In genomic region chr11:64084962-64085710, GRCh38 we compare ENCODE assay signal across 26 cellular contexts. TPM values are rescaled to one million over a fixed set of nuclear protein-coding genes. Genes with fewer than 3 reads are reported as not detected.
A peak's percentile ranks its signal among the peaks of the same experiment; 100 is the strongest.
DNase-seq lines count a peak whose midpoint lies in the region; ATAC-seq and TF ChIP-seq lines count a peak whose summit lies in the region.
"Had no signal": no experiment of that assay in that cellular context is flagged by ENCODE, and none has a peak within 500 bp of the region (broad histone marks: within the 10 kb centered on the region; RNA-seq: fewer than 3 reads in every experiment).

No MANE protein-coding gene starts in this region.

- H3K4me3 ChIP-seq in WERI-Rb-1 (ENCODE audit: low read depth, low read length): no peak overlapping the region
- H3K4me3 ChIP-seq in liver (ENCODE audit: low read depth in 1 of 3, low read length in 3 of 3): no peak overlapping the region
- no peak overlapping the region for H3K4me3 ChIP-seq in transverse colon
- H3K4me3 ChIP-seq in heart right ventricle: no peak overlapping the region
- H3K4me3 ChIP-seq: Peyer's patch, SJSA1, suprapubic skin, uterus had no signal

- no peaks in the 10 kb centered on the region for H3K36me3 ChIP-seq in WERI-Rb-1
- H3K36me3 ChIP-seq in liver (ENCODE audit: control insufficient read depth in 4 of 4, insufficient read depth in 3 of 4, low read depth in 1 of 4, low read length in 3 of 4): no peaks in the 10 kb centered on the region
- H3K36me3 ChIP-seq in transverse colon: no peaks in the 10 kb centered on the region
- no peaks in the 10 kb centered on the region for H3K36me3 ChIP-seq in heart right ventricle
- H3K36me3 ChIP-seq: Peyer's patch, SJSA1, suprapubic skin, uterus had no signal

- no peak for TF ChIP-seq EP300 in transverse colon (IDR thresholded peaks at IDR 0.05; ENCODE audit: low read depth)

- DNase-seq in HEK293T (ENCODE audit: extremely low spot score) (no peak), WERI-Rb-1 (peak; percentile 54), transverse colon (peak; percentile 39), heart right ventricle (no peak)
- no peak for DNase-seq in activated CD4-positive, alpha-beta T cell treated with anti-CD3 and anti-CD28 coated beads for 4 hours
- DNase-seq: activated CD4-positive, alpha-beta memory T cell treated with anti-CD3 and anti-CD28 coated beads, Interleukin-2, amount 10 ng/mL, durations not matched to agents 7 days and 5 days; activated CD4-positive, CD25-positive, alpha-beta regulatory T cell; activated naive CD4-positive, alpha-beta T cell; activated T-cell treated with anti-CD3 and anti-CD28 coated beads for 4 hours; CD4-positive, alpha-beta memory T cell; cortex of kidney; left cardiac atrium; midbrain; NCI-H1417 treated with DMSO at 0.1 percent for 48 hours; NCI-H510A treated with DMSO at 0.1 percent for 48 hours; NK-92 treated with Interleukin-12 subunit alpha and Interleukin-12 subunit beta, amount 100 ng/mL, for 24 hours; Peyer's patch; posterior cingulate gyrus; stimulated activated CD4-positive, alpha-beta T cell treated with anti-CD3 and anti-CD28 coated beads, Interleukin-1b, Interleukin-23, amount 100 ng/mL, for 48 hours; uterus had no signal

- peak overlapping the region in 1 of 2 donors; percentile 27 for H3K9ac ChIP-seq in liver (ENCODE audit: low read depth in 1 of 2, low read length in 2 of 2)

- H3K4me1 ChIP-seq in liver (ENCODE audit: control insufficient read depth in 4 of 4, insufficient read depth in 4 of 4, low read length in 3 of 4) (peaks cover 11 to 23% (median 17%) of the 10 kb centered on the region in 4 donors), transverse colon (peaks cover 6 to 38% (median 18%) of the 10 kb centered on the region in 4 donors), heart right ventricle (peaks cover 0 to 26% (median 9%) of the 10 kb centered on the region in 9 donors)
- H3K4me1 ChIP-seq: Peyer's patch had no signal

- ATAC-seq in GM21423 (IDR thresholded peaks at IDR 0.05; ENCODE audit: unreplicated experiment): no peak
- no peak for ATAC-seq in heart right ventricle
- ATAC-seq: left cardiac atrium; stimulated activated effector memory CD8-positive, alpha-beta T cell treated with anti-CD3 and anti-CD28 coated beads, Interleukin-12 subunit alpha, Interleukin-12 subunit beta, amount 100 ng/mL, for 72 hours had no signal

- TF ChIP-seq POLR2A in transverse colon (IDR thresholded peaks at IDR 0.05): no peak

- H3K27ac ChIP-seq in WERI-Rb-1 (no peak overlapping the region), liver (ENCODE audit: low read depth in 1 of 2, low read length in 2 of 2) (peak overlapping the region; percentile 40 to 73), transverse colon (no peak overlapping the region), heart right ventricle (no peak overlapping the region)
- H3K27ac ChIP-seq: Peyer's patch, SJSA1, suprapubic skin had no signal

- no peaks in the 10 kb centered on the region for H3K9me3 ChIP-seq in WERI-Rb-1 (ENCODE audit: severe bottlenecking)
- no peaks in the 10 kb centered on the region for H3K9me3 ChIP-seq in liver (ENCODE audit: control insufficient read depth in 4 of 4, low read length in 3 of 4)
- H3K9me3 ChIP-seq in transverse colon: no peaks in the 10 kb centered on the region
- no peaks in the 10 kb centered on the region for H3K9me3 ChIP-seq in heart right ventricle
- H3K9me3 ChIP-seq: Peyer's patch, SJSA1, suprapubic skin, uterus had no signal

- WGBS in liver: 35% methylated on average over 26 of the region's 26 CpGs
- 60% methylated on average over 26 of the region's 26 CpGs; no CpG with 5 or more reads in 1 of the 2 donors for WGBS in transverse colon (ENCODE audit: low coverage in 1 of 2), 2 donors
- 94 to 96% methylated on average over 26 of the region's 26 CpGs for WGBS in heart right ventricle, 2 donors

- intact Hi-C loops in transverse colon (cut with DNase I; ENCODE audit: low total_unique reads): no loop called here
- intact Hi-C loops in heart right ventricle (cut with DNase I): no loop called here

- H3K27me3 ChIP-seq in WERI-Rb-1 (ENCODE audit: insufficient read depth, low read depth, severe bottlenecking) (no peaks in the 10 kb centered on the region), liver (ENCODE audit: control insufficient read depth in 4 of 4, insufficient read depth in 4 of 4, low read length in 3 of 4) (no peaks in the 10 kb centered on the region), transverse colon (no peaks in the 10 kb centered on the region), heart right ventricle (no peaks in the 10 kb centered on the region)
- H3K27me3 ChIP-seq: Peyer's patch, SJSA1, suprapubic skin, uterus had no signal

- POLR2A ChIA-PET in HEK293T (lab: Yijun Ruan, JAX): no interaction called here

- no peak for TF ChIP-seq RAD21 in liver (IDR thresholded peaks at IDR 0.05)

- CTCF ChIA-PET in HEK293T (lab: Yijun Ruan, JAX): no interaction called here

- TF ChIP-seq CTCF in WERI-Rb-1 (IDR thresholded peaks at IDR 0.05; ENCODE audit: low read depth, low read length) (no peak), liver (IDR thresholded peaks at IDR 0.05; ENCODE audit: low read depth, low read length, missing input control) (peak; percentile 12), transverse colon (IDR thresholded peaks at IDR 0.05) (no peak), heart right ventricle (IDR thresholded peaks at IDR 0.05) (no peak)

- in situ Hi-C loops in transverse colon (cut with MboI; ENCODE audit: low pct_ligation_motif_present in 1 of 4, low pct_unique_long_range_greater_than_20kb in 1 of 4, low sequenced_read_pairs in 3 of 4): no loop called here

TF ChIP-seq in HEK293T, 16 proteins besides CTCF, POLR2A, EP300 and RAD21:
- peak; percentile 15; the same call in 1 of the 2 replicates for TF ChIP-seq PKNOX1 (IDR thresholded peaks at IDR 0.05)
- TF ChIP-seq ZNF384 (IDR thresholded peaks at IDR 0.05): no peak

TF ChIP-seq in liver, 16 proteins besides CTCF, POLR2A, EP300 and RAD21:
- TF ChIP-seq EGR1 (IDR thresholded peaks at IDR 0.05; ENCODE audit: low read depth in 2 of 2) (no peak), REST (IDR thresholded peaks at IDR 0.05) (peak; percentile 29), FOXA2 (IDR thresholded peaks at IDR 0.05) (no peak), NR2F2 (IDR thresholded peaks at IDR 0.05) (no peak), ATF3 (IDR thresholded peaks at IDR 0.05) (no peak), SP1 (IDR thresholded peaks at IDR 0.05) (peak; percentile 51)
TF ChIP-seq in liver: peak in this region for 2.

RNA-seq across cellular contexts. Expression of gene FLRT1, which starts 49.4 kb away (rescaled TPM):
- total RNA-seq in liver (under 1 TPM in 1 of 2 donors, not detected in 1; 0.05 TPM), transverse colon (1 to 10 TPM in 2 of 4 donors, under 1 TPM in 2; 0.32 to 1.4 (median 0.90) TPM), heart right ventricle (under 1 TPM; 0.17 to 0.83 (median 0.39) TPM)
- polyA plus RNA-seq in liver (under 1 TPM; 0.02 to 0.32 TPM), heart right ventricle (under 1 TPM; 0.22 to 0.44 TPM)
- total RNA-seq: CD4-positive, alpha-beta memory T cell; glomerular endothelial cell; suprapubic skin had no signal
- polyA plus RNA-seq: CD4-positive, alpha-beta memory T cell had no signal

Comparison
In these comparisons a context has a peak if more than half of its experiments do, and no peak if none do; other contexts are left out.
1. DNase-seq: peak in WERI-Rb-1 (single experiment) and transverse colon (single experiment); none in HEK293T (single experiment), activated CD4-positive, alpha-beta T cell treated with anti-CD3 and anti-CD28 coated beads for 4 hours (0 of 2) and heart right ventricle (0 of 2).
2. H3K27ac ChIP-seq: peak in liver (2 of 2); none in WERI-Rb-1 (single experiment), transverse colon (0 of 4) and heart right ventricle (0 of 10).